18 cellular contexts compared by ENCODE assay signal in the genomic region with DNA sequence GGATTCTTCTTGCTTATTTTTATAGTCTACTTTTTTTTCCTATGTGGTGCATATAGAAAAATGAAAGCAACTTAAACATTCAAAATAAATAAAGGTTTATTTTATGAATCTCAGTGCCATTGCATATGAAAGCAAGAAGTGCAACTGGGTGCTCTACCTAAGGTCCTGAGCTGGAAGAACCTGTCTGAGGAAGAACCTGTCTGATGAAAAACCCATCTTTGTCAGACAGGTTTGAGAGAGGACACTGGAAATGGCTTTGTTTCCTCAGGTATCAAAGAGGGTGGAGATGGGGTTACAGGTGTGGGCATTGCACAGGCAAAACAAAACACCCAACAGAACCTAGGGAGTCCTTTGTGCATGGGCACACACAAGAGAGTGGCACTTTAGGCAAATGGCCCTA. TPM values are rescaled to one million over a fixed set of nuclear protein-coding genes. Genes with fewer than 3 reads are reported as not detected.
DNase-seq lines count a peak whose midpoint lies in the region; ATAC-seq and TF ChIP-seq lines count a peak whose summit lies in the region.
"Had no signal": no experiment of that assay in that cellular context is flagged by ENCODE, and none has a peak within 500 bp of the region (broad histone marks: within the 10 kb centered on the region; RNA-seq: fewer than 3 reads in every experiment).

No MANE protein-coding gene starts in this region.

- H3K36me3 ChIP-seq in PC-3 (ENCODE audit: low read depth, low read length) (peaks cover 4% of the 10 kb centered on the region; the same call in 1 of the 2 replicates), esophagus (ENCODE audit: control insufficient read depth in 2 of 2, insufficient read depth in 2 of 2, low read length in 1 of 2) (no peaks in the 10 kb centered on the region), A673 (ENCODE audit: insufficient read depth, low read length, poor library complexity, severe bottlenecking) (no peaks in the 10 kb centered on the region)
- H3K36me3 ChIP-seq: HAP-1, SJSA1 had no signal

- no peaks in the 10 kb centered on the region for H3K27me3 Mint-ChIP-seq in type B pancreatic cell

- H3K27me3 ChIP-seq in PC-3 (ENCODE audit: low read length) (no peaks in the 10 kb centered on the region), esophagus (ENCODE audit: control insufficient read depth in 1 of 2, insufficient read depth in 2 of 2, low read length in 2 of 2) (no peaks in the 10 kb centered on the region), A673 (replicated peaks; ENCODE audit: insufficient read depth, low read depth, low read length, poor library complexity) (no peaks in the 10 kb centered on the region)
- H3K27me3 ChIP-seq: SJSA1 had no signal

- peak overlapping the region; percentile 68 for H3K4me3 Mint-ChIP-seq in type B pancreatic cell
- H3K4me3 Mint-ChIP-seq: IgD-negative memory B cell had no signal

- no peaks in the 10 kb centered on the region for H4K20me1 ChIP-seq in PC-3 (ENCODE audit: low read length)

- CTCF ChIA-PET in PC-3 (lab: Charles Lee) (no interaction called here), A673 (lab: Charles Lee) (no interaction called here)

- no peaks in the 10 kb centered on the region for H3K9me3 Mint-ChIP-seq in type B pancreatic cell

- H3K27ac ChIP-seq in PC-3 (ENCODE audit: low read length) (no peak overlapping the region), esophagus (ENCODE audit: low read depth in 2 of 2, low read length in 1 of 2) (peak overlapping the region; percentile 78 to 88), A673 (ENCODE audit: low read depth, low read length, poor library complexity, severe bottlenecking) (no peak overlapping the region)
- H3K27ac ChIP-seq: A549, SJSA1 had no signal

- peak overlapping the region; percentile 22; the same call in 1 of the 2 replicates for H3K4me2 ChIP-seq in PC-3 (ENCODE audit: low read length)
- H3K4me2 ChIP-seq: A549 had no signal

- H3K4me3 ChIP-seq in PC-3 (ENCODE audit: low read length): no peak overlapping the region
- no peak overlapping the region for H3K4me3 ChIP-seq in esophagus (ENCODE audit: low read depth in 1 of 2, low read length in 2 of 2)
- no peak overlapping the region for H3K4me3 ChIP-seq in A673 (ENCODE audit: low read depth, low read length, poor library complexity, severe bottlenecking)
- H3K4me3 ChIP-seq: A549, HAP-1, SJSA1 had no signal

- H3K36me3 Mint-ChIP-seq in type B pancreatic cell: no peaks in the 10 kb centered on the region

- peaks cover 25% of the 10 kb centered on the region for H3K4me1 ChIP-seq in PC-3 (ENCODE audit: insufficient read depth, low read length)
- H3K4me1 ChIP-seq in esophagus (ENCODE audit: control insufficient read depth in 2 of 2, insufficient read depth in 2 of 2, low read length in 1 of 2): peaks cover 0 to 4% of the 10 kb centered on the region in 2 donors
- H3K4me1 ChIP-seq in A673 (ENCODE audit: insufficient read depth, low read length, poor library complexity, severe bottlenecking): no peaks in the 10 kb centered on the region
- H3K4me1 ChIP-seq: A549, HAP-1, SJSA1 had no signal

- peak; percentile 53 for DNase-seq in NCI-H748 (lab: John Stamatoyannopoulos, UW; ENCODE audit: unreplicated experiment)
- DNase-seq in NCI-H748 treated with DMSO at 0.1 percent for 48 hours (lab: John Stamatoyannopoulos, UW): no peak
- DNase-seq in PC-3: peak; percentile 83
- DNase-seq in type B pancreatic cell (ENCODE audit: extremely low spot score, unreplicated experiment): no peak
- DNase-seq in stimulated activated CD4-positive, alpha-beta T cell treated with anti-CD3 and anti-CD28 coated beads, Interleukin-4, amount 100 ng/mL, for 24 hours: no peak
- no peak for DNase-seq in A673 (ENCODE audit: low spot score)
- DNase-seq in CD1c-positive myeloid dendritic cell (ENCODE audit: extremely low spot score): no peak
- DNase-seq: C1 segment of cervical spinal cord, NCI-H187 treated with DMSO at 0.1 percent for 48 hours, NCI-H524 had no signal

- H3F3A ChIP-seq in PC-3 (ENCODE audit: low read length, unreplicated experiment): peaks cover 6% of the 10 kb centered on the region

- peak; percentile 65 for ATAC-seq in PC-3
- ATAC-seq: A549 had no signal

- peak overlapping the region; percentile 97 for H3K27ac Mint-ChIP-seq in type B pancreatic cell

- TF ChIP-seq CTCF in PC-3 (conservative IDR thresholded peaks at IDR 0.05; ENCODE audit: low read depth, low read length) (no peak), type B pancreatic cell (conservative IDR thresholded peaks at IDR 0.05) (no peak), A673 (conservative IDR thresholded peaks at IDR 0.05; ENCODE audit: low read depth, low read length) (no peak)

- H3K9me2 ChIP-seq in PC-3 (replicated peaks; ENCODE audit: low read length): no peaks in the 10 kb centered on the region

- POLR2A ChIA-PET in PC-3 (lab: Charles Lee; ENCODE audit: unreplicated experiment): no interaction called here
- POLR2A ChIA-PET in A673 (lab: Charles Lee; ENCODE audit: low non-redundant PET): no interaction called here

- peaks cover 20% of the 10 kb centered on the region for H3K9me3 ChIP-seq in PC-3 (ENCODE audit: low read length)
- H3K9me3 ChIP-seq in esophagus (ENCODE audit: control insufficient read depth in 2 of 2, insufficient read depth in 1 of 2, low read depth in 1 of 2, low read length in 1 of 2): no peaks in the 10 kb centered on the region
- peaks cover 14% of the 10 kb centered on the region for H3K9me3 ChIP-seq in A673 (ENCODE audit: low read depth, low read length, poor library complexity, severe bottlenecking)
- H3K9me3 ChIP-seq: SJSA1 had no signal

- H2AFZ ChIP-seq in PC-3 (ENCODE audit: low read length): no peak overlapping the region

- peaks cover 4% of the 10 kb centered on the region for H3K4me1 Mint-ChIP-seq in type B pancreatic cell (ENCODE audit: unreplicated experiment)
- H3K4me1 Mint-ChIP-seq: IgD-negative memory B cell had no signal

- intact Hi-C loops in PC-3 (cut with micrococcal nuclease): no loop called here
- intact Hi-C loops in A673 (cut with micrococcal nuclease; ENCODE audit: unreplicated experiment): no loop called here

- no peaks in the 10 kb centered on the region for H3K79me2 ChIP-seq in PC-3 (ENCODE audit: low read length)

- BruUV-seq in PC-3 (replicated peaks; lab: Mats Ljungman, UMichigan) (no TSS peak), A673 (replicated peaks; lab: Mats Ljungman, UMichigan) (no TSS peak)

- no peak overlapping the region for H3K9ac ChIP-seq in PC-3 (ENCODE audit: low read length)

RNA-seq across cellular contexts. Expression of a gene that starts 27.5 kb away (rescaled TPM):
- 213 and 309 TPM in 2 replicates for total RNA-seq in PC-3 (2014; rRNA removed)
- 100 to 1,000 TPM; 362 to 481 TPM for polyA plus RNA-seq in esophagus
- 388 and 417 TPM in 2 replicates for total RNA-seq in type B pancreatic cell (ENCODE audit: low replicate concordance)
- total RNA-seq in A673 (2021): 324 and 338 TPM in 2 replicates

RNA-seq across cellular contexts. Expression of a gene that starts 57.6 kb away (rescaled TPM):
- not detected in 2 replicates for total RNA-seq in PC-3 (2014; rRNA removed)
- polyA plus RNA-seq in esophagus: not detected
- not detected in 2 replicates for total RNA-seq in type B pancreatic cell (ENCODE audit: low replicate concordance)
- not detected in 2 replicates for total RNA-seq in A673 (2021)
- total RNA-seq: HT1080, LHCN-M2, OCI-LY7, SJSA1 had no signal
- polyA plus RNA-seq: A549, IgD-negative memory B cell had no signal

Comparison
In these comparisons a context has a peak if more than half of its experiments do, and no peak if none do; other contexts are left out.
1. DNase-seq: peak in NCI-H748 (single experiment) and PC-3 (single experiment); none in NCI-H748 treated with DMSO at 0.1 percent for 48 hours (single experiment), type B pancreatic cell (single experiment), stimulated activated CD4-positive, alpha-beta T cell treated with anti-CD3 and anti-CD28 coated beads, Interleukin-4, amount 100 ng/mL, for 24 hours (single experiment), A673 (single experiment) and CD1c-positive myeloid dendritic cell (single experiment).
2. H3K27ac ChIP-seq: peak in esophagus (2 of 2); none in PC-3 (single experiment) and A673 (single experiment).